In genomic region chr11:117814766-117815261, GRCh38 we compare ENCODE assay signal across 8 cellular contexts. TPM values are rescaled to one million over a fixed set of nuclear protein-coding genes. Genes with fewer than 3 reads are reported as not detected.
DNase-seq lines count a peak whose midpoint lies in the region; ATAC-seq and TF ChIP-seq lines count a peak whose summit lies in the region.

No MANE protein-coding gene starts in this region.

- no peaks in the 10 kb centered on the region for H3K27me3 ChIP-seq in right atrium auricular region

- peak overlapping the region in 1 of 2 donors; percentile 76 for H3K27ac ChIP-seq in right atrium auricular region

- no peaks in the 10 kb centered on the region for H3K9me3 ChIP-seq in right atrium auricular region

- H3K4me3 ChIP-seq in right atrium auricular region = no peak overlapping the region

- no peaks in the 10 kb centered on the region for H3K36me3 ChIP-seq in right atrium auricular region

- no peak for TF ChIP-seq CTCF in right atrium auricular region (IDR thresholded peaks at IDR 0.05)

- peaks cover 0 to 41% of the 10 kb centered on the region in 2 donors for H3K4me1 ChIP-seq in right atrium auricular region

- DNase-seq in NCI-H345 treated with DMSO at 0.1 percent for 48 hours (lab: John Stamatoyannopoulos, UW; ENCODE audit: unreplicated experiment) (peak; percentile 92), activated T-cell treated with anti-CD3 and anti-CD28 coated beads for 48 hours (ENCODE audit: low read depth) (peak; percentile 71), right atrium auricular region (ENCODE audit: low spot score) (peak; percentile 74), EL (no peak), germinal center (ENCODE audit: low spot score) (no peak)
- DNase-seq in stimulated activated CD4-positive, alpha-beta T cell treated with anti-CD3 and anti-CD28 coated beads, Interleukin-4, amount 100 ng/mL, for 4 hours = peak; percentile 61 to 67

- ATAC-seq in GM18868 (IDR thresholded peaks at IDR 0.05; ENCODE audit: unreplicated experiment) (peak; percentile 33), HG03095 (IDR thresholded peaks at IDR 0.05; ENCODE audit: unreplicated experiment) (peak; percentile 33)

RNA-seq across cellular contexts. Expression of gene FXYD2, which starts 9.7 kb away (rescaled TPM):
- total RNA-seq in right atrium auricular region = under 1 TPM; 0.59 to 0.78 TPM

RNA-seq across cellular contexts. Expression of gene DSCAML1, which starts 17.8 kb away (rescaled TPM):
- 1 to 10 TPM in 1 of 2 donors, under 1 TPM in 1; 0.67 to 1.3 TPM for total RNA-seq in right atrium auricular region

Comparison
In these comparisons a context has a peak if more than half of its experiments do, and no peak if none do; other contexts are left out.
1. DNase-seq: peak in NCI-H345 treated with DMSO at 0.1 percent for 48 hours (single experiment), activated T-cell treated with anti-CD3 and anti-CD28 coated beads for 48 hours (single experiment), right atrium auricular region (single experiment) and stimulated activated CD4-positive, alpha-beta T cell treated with anti-CD3 and anti-CD28 coated beads, Interleukin-4, amount 100 ng/mL, for 4 hours (2 of 2); none in EL (single experiment) and germinal center (single experiment).